8 cellular contexts compared by ENCODE assay signal in genomic region chr10:6382081-6382480, GRCh38.
DNase-seq lines count a peak whose midpoint lies in the region; ATAC-seq and TF ChIP-seq lines count a peak whose summit lies in the region.

No MANE protein-coding gene starts in this region.

- no peak for TF ChIP-seq CTCF in GM10248 (IDR thresholded peaks at IDR 0.05; ENCODE audit: control extremely low read depth, extremely low read depth, low read depth, missing control alignments)

- CTCF ChIA-PET in GM10248 (lab: Yijun Ruan, JAX) = interaction anchor here (0.8 to 8.6 kb wide), 8 partner anchors 9 to 180 kb away, joined by 3 to 85 read pairs (median 4); partner anchors contain the start of gene PFKFB3
- CTCF ChIA-PET in activated CD4-positive, alpha-beta memory T cell treated with anti-CD3 and anti-CD28 coated beads for 36 hours (lab: Charles Lee) = interaction anchor here (2.0 to 3.7 kb wide), 3 partner anchors 19 to 180 kb away, joined by 8 to 21 read pairs (median 15); partner anchors contain the start of gene PFKFB3

- peaks cover 29% of the 10 kb centered on the region for H3K4me1 Mint-ChIP-seq in activated CD4-positive, alpha-beta memory T cell treated with anti-CD3 and anti-CD28 coated beads for 36 hours (ENCODE audit: low read depth)

- ATAC-seq in HG03066 (IDR thresholded peaks at IDR 0.05; ENCODE audit: low read depth, unreplicated experiment) = peak; percentile 83

- peaks cover 34% of the 10 kb centered on the region for H3K9me3 Mint-ChIP-seq in activated CD4-positive, alpha-beta memory T cell treated with anti-CD3 and anti-CD28 coated beads for 36 hours

- peak overlapping the region; percentile 77 for H3K27ac Mint-ChIP-seq in activated CD4-positive, alpha-beta memory T cell treated with anti-CD3 and anti-CD28 coated beads for 36 hours

- DNase-seq in GM10248 (ENCODE audit: extremely low spot score) = peak; percentile 39
- peak; percentile 64 for DNase-seq in activated CD4-positive, alpha-beta memory T cell treated with anti-CD3 and anti-CD28 coated beads for 36 hours
- DNase-seq in germinal center (ENCODE audit: low spot score) = peak; percentile 47
- DNase-seq in substantia nigra (lab: John Stamatoyannopoulos, UW) = peak in 14 of 49 donors; percentile 16 to 61 (median 36)
- DNase-seq in NCI-H2029 (lab: John Stamatoyannopoulos, UW) = no peak
- DNase-seq in HUDEP-2 (lab: John Stamatoyannopoulos, UW; ENCODE audit: unreplicated experiment in 76 of 76) = no peak
- no peak for DNase-seq in COLO829 (ENCODE audit: low spot score)

- no peaks in the 10 kb centered on the region for H3K27me3 Mint-ChIP-seq in activated CD4-positive, alpha-beta memory T cell treated with anti-CD3 and anti-CD28 coated beads for 36 hours

- POLR2A ChIA-PET in GM10248 (lab: Yijun Ruan, JAX) = interaction anchor here (0.6 kb wide), 1 partner anchor 179 kb away, joined by 3 read pairs; the partner anchor contains the start of gene PFKFB3
- POLR2A ChIA-PET in activated CD4-positive, alpha-beta memory T cell treated with anti-CD3 and anti-CD28 coated beads for 36 hours (lab: Charles Lee) = interaction anchor here (0.6 to 1.6 kb wide), 3 partner anchors 34 to 107 kb away, joined by 3 to 5 read pairs (median 4); no protein-coding TSS in a partner anchor

- H3K27ac ChIP-seq in substantia nigra (ENCODE audit: low read depth, low read length, poor library complexity, severe bottlenecking) = peak overlapping the region; percentile 42

- peaks cover 27% of the 10 kb centered on the region for H3K36me3 Mint-ChIP-seq in activated CD4-positive, alpha-beta memory T cell treated with anti-CD3 and anti-CD28 coated beads for 36 hours

- peak overlapping the region; percentile 47 for H3K4me3 Mint-ChIP-seq in activated CD4-positive, alpha-beta memory T cell treated with anti-CD3 and anti-CD28 coated beads for 36 hours

- intact Hi-C loops in activated CD4-positive, alpha-beta memory T cell treated with anti-CD3 and anti-CD28 coated beads for 36 hours (cut with micrococcal nuclease) = no loop called here

Comparison
In these comparisons a context has a peak if more than half of its experiments do, and no peak if none do; other contexts are left out.
1. DNase-seq: peak in GM10248 (single experiment), activated CD4-positive, alpha-beta memory T cell treated with anti-CD3 and anti-CD28 coated beads for 36 hours (single experiment) and germinal center (single experiment); none in NCI-H2029 (single experiment), HUDEP-2 (0 of 76) and COLO829 (single experiment).